Comparison of ENCODE assay signal across 18 cellular contexts in genomic region chr4:133059117-133059516, GRCh38.
DNase-seq lines count a peak whose midpoint lies in the region; ATAC-seq, FAIRE-seq and TF ChIP-seq lines count a peak whose summit lies in the region.
"Had no signal": no experiment of that assay in that cellular context is flagged by ENCODE, and none has a peak within 500 bp of the region (broad histone marks: within the 10 kb centered on the region; RNA-seq: fewer than 3 reads in every experiment).

No MANE protein-coding gene starts in this region.

- H3K4me3 ChIP-seq in HepG2 (replicated peaks in 1 of 3; ENCODE audit: insufficient read depth in 1 of 3, low read depth in 2 of 3, low read length in 3 of 3) (no peak overlapping the region), right lobe of liver (no peak overlapping the region), neuronal stem cell (ENCODE audit: low read length in 2 of 2) (no peak overlapping the region)
- H3K4me3 ChIP-seq: A549, HAP-1 had no signal

- no peak overlapping the region for H3K4me2 ChIP-seq in HepG2 (ENCODE audit: low read depth, low read length)
- no peak overlapping the region for H3K4me2 ChIP-seq in neuronal stem cell (ENCODE audit: insufficient read depth, low read length, poor library complexity, severe bottlenecking)
- H3K4me2 ChIP-seq: A549 had no signal

- no peak overlapping the region for H2BK120ac ChIP-seq in neuronal stem cell (ENCODE audit: low read depth, low read length)

- no peaks in the 10 kb centered on the region for H3K4me1 ChIP-seq in HepG2 (ENCODE audit: insufficient read depth, low read length)
- H3K4me1 ChIP-seq in right lobe of liver: no peaks in the 10 kb centered on the region
- no peaks in the 10 kb centered on the region for H3K4me1 ChIP-seq in neuronal stem cell (ENCODE audit: control insufficient read depth in 2 of 2, insufficient read depth in 1 of 2, low read depth in 1 of 2, low read length in 2 of 2)
- H3K4me1 ChIP-seq: A549, Caco-2, HAP-1 had no signal

- intact Hi-C loops in HepG2 (cut with micrococcal nuclease; ENCODE audit: unreplicated experiment): no loop called here
- intact Hi-C loops in right lobe of liver (cut with DNase I): no loop called here

- no peak overlapping the region for H3K14ac ChIP-seq in neuronal stem cell (ENCODE audit: low read length)

- H2AFZ ChIP-seq in HepG2 (ENCODE audit: low read length): no peak overlapping the region
- peak overlapping the region; percentile 74 for H2AFZ ChIP-seq in neuronal stem cell (ENCODE audit: low read length)

- DNase-seq in HepG2 (ENCODE audit: low spot score) (no peak), right lobe of liver (no peak), left kidney (ENCODE audit: low read depth, low spot score) (peak; percentile 4), neuronal stem cell (ENCODE audit: low spot score) (no peak)
- DNase-seq: AML-193; Caco-2; CD4-positive, alpha-beta T cell; GOT3 had no signal

- POLR2A ChIA-PET in HepG2 (lab: Yijun Ruan, JAX): no interaction called here

- CTCF ChIA-PET in HepG2 (lab: Yijun Ruan, JAX; ENCODE audit: low intra/inter-chr PET ratio, low total read pairs): no interaction called here

- no peak overlapping the region for H2BK5ac ChIP-seq in neuronal stem cell (ENCODE audit: low read length)

- 28% methylated on average over 7 of the region's 7 CpGs for WGBS in HepG2 (ENCODE audit: low lambda C conversion rate)
- WGBS in right lobe of liver (ENCODE audit: insufficient coverage, low coverage, low lambda C conversion rate, missing lambda C conversion rate): 43% methylated on average over 7 of the region's 7 CpGs
- no CpG with 5 or more reads among the region's 7 CpGs for WGBS in neuronal stem cell (ENCODE audit: extremely low coverage in 2 of 2, insufficient read length in 2 of 2, insufficient replicate concordance in 1 of 2), 2 donors

- FAIRE-seq in HepG2 (lab: Jason Lieb, UNC): no peak
- FAIRE-seq: A549, G401.6, GM12891, HTR-8/SVneo had no signal

- no peaks in the 10 kb centered on the region for H3K9me3 ChIP-seq in HepG2 (ENCODE audit: low read length)
- no peaks in the 10 kb centered on the region for H3K9me3 ChIP-seq in right lobe of liver
- no peaks in the 10 kb centered on the region for H3K9me3 ChIP-seq in neuronal stem cell (replicated peaks in 1 of 2; ENCODE audit: control insufficient read depth in 2 of 2, insufficient read depth in 1 of 2, low read depth in 1 of 2, low read length in 2 of 2)
- H3K9me3 ChIP-seq: A549, Caco-2, HAP-1 had no signal

- TF ChIP-seq EP300 in HepG2 (IDR thresholded peaks at IDR 0.05; ENCODE audit: low read depth in 2 of 2, low read length in 2 of 2): no peak
- TF ChIP-seq EP300 in HepG2 (CRISPR knock-in tag; IDR thresholded peaks at IDR 0.05; ENCODE audit: borderline replicate concordance): no peak

- no peaks in the 10 kb centered on the region for H3K79me1 ChIP-seq in neuronal stem cell (ENCODE audit: low read depth, low read length)

- no peak for ATAC-seq in HepG2
- ATAC-seq in right lobe of liver: no peak
- no peak for ATAC-seq in HG02884 (IDR thresholded peaks at IDR 0.05; ENCODE audit: unreplicated experiment)
- no peak for ATAC-seq in GM18867 (IDR thresholded peaks at IDR 0.05; ENCODE audit: unreplicated experiment)
- no peak for ATAC-seq in HG03520 (IDR thresholded peaks at IDR 0.05; ENCODE audit: unreplicated experiment)
- ATAC-seq: A549 had no signal

- no TSS peak for BruUV-seq in HepG2 (replicated peaks; lab: Mats Ljungman, UMichigan)

- H4K91ac ChIP-seq in neuronal stem cell (ENCODE audit: low read depth, low read length, poor library complexity): no peak overlapping the region

- no peak for TF ChIP-seq CTCF in HepG2 (CRISPR knock-in tag; IDR thresholded peaks at IDR 0.05)
- no peak for TF ChIP-seq CTCF in right lobe of liver (IDR thresholded peaks at IDR 0.05)

- no peaks in the 10 kb centered on the region for H3K36me3 ChIP-seq in HepG2 (replicated peaks in 1 of 2; ENCODE audit: control insufficient read depth in 1 of 2, insufficient read depth in 2 of 2, low read length in 2 of 2)
- H3K36me3 ChIP-seq in right lobe of liver: no peaks in the 10 kb centered on the region
- H3K36me3 ChIP-seq in neuronal stem cell (replicated peaks in 1 of 2; ENCODE audit: control insufficient read depth in 2 of 2, insufficient read depth in 2 of 2, low read length in 2 of 2): no peaks in the 10 kb centered on the region
- H3K36me3 ChIP-seq: HAP-1 had no signal

- TF ChIP-seq POLR2A in HepG2 (IDR thresholded peaks at IDR 0.05; ENCODE audit: insufficient read depth in 1 of 2, low read depth in 2 of 2, low read length in 2 of 2): no peak
- no peak for TF ChIP-seq POLR2A in right lobe of liver (IDR thresholded peaks at IDR 0.05)

- H3K4ac ChIP-seq in neuronal stem cell (ENCODE audit: low read length): no peak overlapping the region

- in situ Hi-C loops in HepG2 (cut with HindIII; ENCODE audit: extremely low pct_ligation_motif_present, low pct_unique_long_range_greater_than_20kb): no loop called here

- no peak overlapping the region for H4K8ac ChIP-seq in neuronal stem cell (ENCODE audit: low read depth, low read length)

- no peak overlapping the region for H2BK15ac ChIP-seq in neuronal stem cell (ENCODE audit: low read length)

- H4K20me1 ChIP-seq in HepG2 (ENCODE audit: insufficient read depth, low read length): no peaks in the 10 kb centered on the region

- H2BK12ac ChIP-seq in neuronal stem cell (ENCODE audit: low read length): no peak overlapping the region

- H3K27ac ChIP-seq in HepG2 (ENCODE audit: extremely low read length, insufficient read depth, low read length): no peak overlapping the region
- H3K27ac ChIP-seq in right lobe of liver: no peak overlapping the region
- H3K27ac ChIP-seq in neuronal stem cell (replicated peaks; ENCODE audit: low read length): no peak overlapping the region
- H3K27ac ChIP-seq: 22Rv1, A549, C4-2B had no signal

- H3K27me3 ChIP-seq in HepG2 (ENCODE audit: control insufficient read depth in 1 of 2, insufficient read depth in 2 of 2, low read length in 2 of 2) (no peaks in the 10 kb centered on the region), right lobe of liver (no peaks in the 10 kb centered on the region), neuronal stem cell (ENCODE audit: control insufficient read depth in 3 of 3, insufficient read depth in 3 of 3, low read depth in 1 of 3, low read length in 3 of 3) (no peaks in the 10 kb centered on the region)

- no peak overlapping the region for H3K18ac ChIP-seq in neuronal stem cell (ENCODE audit: low read length)

- H3K79me2 ChIP-seq in HepG2 (ENCODE audit: insufficient read depth, low read length): no peaks in the 10 kb centered on the region

- no peak overlapping the region for H3K23ac ChIP-seq in neuronal stem cell (ENCODE audit: low read depth, low read length, poor library complexity)

- H2AK5ac ChIP-seq in neuronal stem cell (ENCODE audit: low read depth, low read length): no peak overlapping the region

- TF ChIP-seq RAD21 in HepG2 (CRISPR knock-in tag; IDR thresholded peaks at IDR 0.05): no peak

- H3K9ac ChIP-seq in HepG2 (ENCODE audit: insufficient read depth, low read depth, low read length) (no peak overlapping the region), neuronal stem cell (ENCODE audit: low read depth, low read length, poor library complexity) (no peak overlapping the region)

TF ChIP-seq in HepG2, 621 proteins besides CTCF, POLR2A, EP300 and RAD21:
- TF ChIP-seq ARNT (IDR thresholded peaks at IDR 0.05) (no peak), ATF7 (IDR thresholded peaks at IDR 0.05) (peak; percentile 68), ATF7 (CRISPR knock-in tag; IDR thresholded peaks at IDR 0.05) (no peak), CREB1 (IDR thresholded peaks at IDR 0.05) (peak; percentile 96), CREB1 (CRISPR knock-in tag; IDR thresholded peaks at IDR 0.05) (no peak)
